In the genomic region with DNA sequence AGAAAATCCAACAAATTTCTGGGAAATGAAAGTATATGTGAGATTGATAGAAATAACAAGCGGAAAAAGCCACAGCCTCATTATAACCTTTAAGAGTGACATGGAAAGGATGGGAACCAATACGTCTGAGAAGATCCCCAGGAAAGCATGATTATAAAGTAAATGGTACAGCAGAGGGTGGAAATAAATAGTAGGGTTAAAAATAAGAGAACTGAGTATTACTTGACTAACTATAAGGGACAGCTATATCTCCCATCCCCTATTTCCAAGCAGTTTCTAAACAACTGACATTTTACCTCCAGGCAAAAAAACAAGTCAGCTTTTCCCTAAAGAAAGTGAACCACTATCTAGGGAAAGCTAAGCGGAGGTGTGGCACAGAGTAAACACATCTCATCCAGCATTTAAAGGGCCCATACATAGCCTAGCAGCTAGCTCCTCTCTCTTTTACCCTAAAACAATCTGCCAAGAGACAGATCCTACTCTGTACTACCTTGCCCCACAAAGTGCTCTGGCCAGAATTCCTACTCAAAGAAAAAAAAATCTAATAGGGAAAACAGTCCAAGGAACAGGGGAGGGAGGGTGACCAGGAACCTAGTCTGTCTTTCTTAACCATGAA, we compare ENCODE assay signal across 19 cellular contexts. TPM values are rescaled to one million over a fixed set of nuclear protein-coding genes. Genes with fewer than 3 reads are reported as not detected.
A peak's percentile ranks its signal among the peaks of the same experiment; 100 is the strongest.
DNase-seq lines count a peak whose midpoint lies in the region; ATAC-seq and TF ChIP-seq lines count a peak whose summit lies in the region.
"Had no signal": no experiment of that assay in that cellular context is flagged by ENCODE, and none has a peak within 500 bp of the region (broad histone marks: within the 10 kb centered on the region; RNA-seq: fewer than 3 reads in every experiment).

No MANE protein-coding gene starts in this region.

- DNase-seq in cardiac muscle cell (ENCODE audit: low read depth in 1 of 2, low spot score in 1 of 2) = peak in 1 of 2 donors; percentile 13
- DNase-seq in left ventricle myocardium inferior = no peak
- DNase-seq in WTC11 (ENCODE audit: low spot score) = no peak
- DNase-seq in memory B cell (ENCODE audit: low spot score in 2 of 2) = no peak
- no peak for DNase-seq in COR-L47 (lab: John Stamatoyannopoulos, UW)
- no peak for DNase-seq in DMS114 treated with DMSO at 0.1 percent for 48 hours (lab: John Stamatoyannopoulos, UW; ENCODE audit: unreplicated experiment)
- no peak for DNase-seq in NCI-H774 (lab: John Stamatoyannopoulos, UW)
- DNase-seq: activated CD4-positive, alpha-beta T cell treated with anti-CD3 and anti-CD28 coated beads for 36 hours; activated T-cell treated with anti-CD3 and anti-CD28 coated beads for 4 hours; Calu3; esophagus squamous epithelium; NCI-H1436; NCI-H524; spleen; stomach; T-helper 9 cell had no signal

- intact Hi-C loops in left ventricle myocardium inferior (cut with micrococcal nuclease) = no loop called here

- 91% methylated on average over 3 of the region's 3 CpGs for WGBS in urinary bladder

- H3K9me3 Mint-ChIP-seq in WTC11 (no peaks in the 10 kb centered on the region), memory B cell (no peaks in the 10 kb centered on the region)
- H3K9me3 Mint-ChIP-seq: IgD-negative memory B cell had no signal

- H3K36me3 Mint-ChIP-seq in WTC11 (no peaks in the 10 kb centered on the region), memory B cell (peaks cover 6% of the 10 kb centered on the region)

- no peak overlapping the region for H3K4me3 Mint-ChIP-seq in WTC11
- H3K4me3 Mint-ChIP-seq in memory B cell = no peak overlapping the region
- H3K4me3 Mint-ChIP-seq: activated CD4-positive, alpha-beta T cell treated with anti-CD3 and anti-CD28 coated beads for 36 hours had no signal

- H3K4me3 ChIP-seq in cardiac muscle cell (no peak overlapping the region), left ventricle myocardium inferior (no peak overlapping the region), urinary bladder (ENCODE audit: low read depth, low read length) (no peak overlapping the region)
- H3K4me3 ChIP-seq: esophagus squamous epithelium, spleen, stomach had no signal

- no peaks in the 10 kb centered on the region for H3K27me3 Mint-ChIP-seq in WTC11 (ENCODE audit: low read depth)
- no peaks in the 10 kb centered on the region for H3K27me3 Mint-ChIP-seq in memory B cell
- H3K27me3 Mint-ChIP-seq: activated CD4-positive, alpha-beta T cell treated with anti-CD3 and anti-CD28 coated beads for 36 hours; IgD-negative memory B cell had no signal

- H3K4me1 Mint-ChIP-seq in WTC11 (peaks cover 79% of the 10 kb centered on the region), memory B cell (peaks cover 51% of the 10 kb centered on the region)

- ATAC-seq in WTC11 (peak; percentile 72), memory B cell (ENCODE audit: low read depth) (no peak)
- ATAC-seq: activated CD4-positive, alpha-beta T cell treated with anti-CD3 and anti-CD28 coated beads for 36 hours had no signal

- H3K9me3 ChIP-seq in cardiac muscle cell (ENCODE audit: low read depth) (no peaks in the 10 kb centered on the region), left ventricle myocardium inferior (replicated peaks) (no peaks in the 10 kb centered on the region)
- H3K9me3 ChIP-seq: esophagus squamous epithelium, neutrophil, spleen, stomach had no signal

- POLR2A ChIA-PET in WTC11 (lab: Charles Lee) = interaction anchor here (1.0 kb wide), 1 partner anchor 12 kb away, joined by 3 read pairs; a partner anchor contains a TSS

- H3K27me3 ChIP-seq in cardiac muscle cell = no peaks in the 10 kb centered on the region
- no peaks in the 10 kb centered on the region for H3K27me3 ChIP-seq in left ventricle myocardium inferior (ENCODE audit: low read depth)
- H3K27me3 ChIP-seq: esophagus squamous epithelium, neutrophil, spleen, stomach had no signal

- H3K27ac Mint-ChIP-seq in WTC11 (peak overlapping the region; percentile 89), memory B cell (peak overlapping the region; percentile 58)
- H3K27ac Mint-ChIP-seq: activated CD4-positive, alpha-beta T cell treated with anti-CD3 and anti-CD28 coated beads for 36 hours had no signal

- H3K27ac ChIP-seq in cardiac muscle cell (peak overlapping the region; percentile 54), left ventricle myocardium inferior (replicated peaks) (no peak overlapping the region), urinary bladder (ENCODE audit: low read depth) (peak overlapping the region; percentile 10)
- H3K27ac ChIP-seq: esophagus squamous epithelium, stomach had no signal

- no peak for TF ChIP-seq CTCF in cardiac muscle cell (IDR thresholded peaks at IDR 0.05; ENCODE audit: low read depth, low read length)
- TF ChIP-seq CTCF in left ventricle myocardium inferior (IDR thresholded peaks at IDR 0.05; ENCODE audit: borderline replicate concordance) = no peak
- TF ChIP-seq CTCF in WTC11 (IDR thresholded peaks at IDR 0.05) = no peak

- CTCF ChIA-PET in WTC11 (lab: Charles Lee) = interaction anchor here (0.6 to 0.7 kb wide), 2 partner anchors 11 to 770 kb away, joined by 3 read pairs; a partner anchor contains a TSS

- H3K4me1 ChIP-seq in cardiac muscle cell (ENCODE audit: low read depth) = peaks cover 56% of the 10 kb centered on the region
- peaks cover 91% of the 10 kb centered on the region for H3K4me1 ChIP-seq in left ventricle myocardium inferior
- no peaks in the 10 kb centered on the region for H3K4me1 ChIP-seq in urinary bladder (ENCODE audit: insufficient read depth)

- no peaks in the 10 kb centered on the region for H3K36me3 ChIP-seq in cardiac muscle cell
- H3K36me3 ChIP-seq in left ventricle myocardium inferior = no peaks in the 10 kb centered on the region
- H3K36me3 ChIP-seq in urinary bladder (ENCODE audit: insufficient read depth) = no peaks in the 10 kb centered on the region
- H3K36me3 ChIP-seq: esophagus squamous epithelium, neutrophil, spleen, stomach had no signal

TF ChIP-seq in WTC11, 78 proteins besides CTCF, POLR2A, EP300 and RAD21 (continues in another document):
- TF ChIP-seq, protein P1, sequence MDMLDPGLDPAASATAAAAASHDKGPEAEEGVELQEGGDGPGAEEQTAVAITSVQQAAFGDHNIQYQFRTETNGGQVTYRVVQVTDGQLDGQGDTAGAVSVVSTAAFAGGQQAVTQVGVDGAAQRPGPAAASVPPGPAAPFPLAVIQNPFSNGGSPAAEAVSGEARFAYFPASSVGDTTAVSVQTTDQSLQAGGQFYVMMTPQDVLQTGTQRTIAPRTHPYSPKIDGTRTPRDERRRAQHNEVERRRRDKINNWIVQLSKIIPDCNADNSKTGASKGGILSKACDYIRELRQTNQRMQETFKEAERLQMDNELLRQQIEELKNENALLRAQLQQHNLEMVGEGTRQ (CRISPR knock-in tag; IDR thresholded peaks at IDR 0.05) = no peak
- TF ChIP-seq EMX1 (CRISPR knock-in tag; IDR thresholded peaks at IDR 0.05) (no peak), ZNF423 (CRISPR knock-in tag; IDR thresholded peaks at IDR 0.05) (no peak), HMGA2 (CRISPR knock-in tag; IDR thresholded peaks at IDR 0.05) (no peak), NFE2L1 (CRISPR knock-in tag; IDR thresholded peaks at IDR 0.05) (no peak)
- TF ChIP-seq, protein P2, sequence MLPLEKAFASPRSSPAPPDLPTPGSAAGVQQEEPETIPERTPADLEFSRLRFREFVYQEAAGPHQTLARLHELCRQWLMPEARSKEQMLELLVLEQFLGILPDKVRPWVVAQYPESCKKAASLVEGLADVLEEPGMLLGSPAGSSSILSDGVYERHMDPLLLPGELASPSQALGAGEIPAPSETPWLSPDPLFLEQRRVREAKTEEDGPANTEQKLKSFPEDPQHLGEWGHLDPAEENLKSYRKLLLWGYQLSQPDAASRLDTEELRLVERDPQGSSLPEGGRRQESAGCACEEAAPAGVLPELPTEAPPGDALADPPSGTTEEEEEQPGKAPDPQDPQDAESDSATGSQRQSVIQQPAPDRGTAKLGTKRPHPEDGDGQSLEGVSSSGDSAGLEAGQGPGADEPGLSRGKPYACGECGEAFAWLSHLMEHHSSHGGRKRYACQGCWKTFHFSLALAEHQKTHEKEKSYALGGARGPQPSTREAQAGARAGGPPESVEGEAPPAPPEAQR (CRISPR knock-in tag; IDR thresholded peaks at IDR 0.05) = no peak
- TF ChIP-seq, protein P3, sequence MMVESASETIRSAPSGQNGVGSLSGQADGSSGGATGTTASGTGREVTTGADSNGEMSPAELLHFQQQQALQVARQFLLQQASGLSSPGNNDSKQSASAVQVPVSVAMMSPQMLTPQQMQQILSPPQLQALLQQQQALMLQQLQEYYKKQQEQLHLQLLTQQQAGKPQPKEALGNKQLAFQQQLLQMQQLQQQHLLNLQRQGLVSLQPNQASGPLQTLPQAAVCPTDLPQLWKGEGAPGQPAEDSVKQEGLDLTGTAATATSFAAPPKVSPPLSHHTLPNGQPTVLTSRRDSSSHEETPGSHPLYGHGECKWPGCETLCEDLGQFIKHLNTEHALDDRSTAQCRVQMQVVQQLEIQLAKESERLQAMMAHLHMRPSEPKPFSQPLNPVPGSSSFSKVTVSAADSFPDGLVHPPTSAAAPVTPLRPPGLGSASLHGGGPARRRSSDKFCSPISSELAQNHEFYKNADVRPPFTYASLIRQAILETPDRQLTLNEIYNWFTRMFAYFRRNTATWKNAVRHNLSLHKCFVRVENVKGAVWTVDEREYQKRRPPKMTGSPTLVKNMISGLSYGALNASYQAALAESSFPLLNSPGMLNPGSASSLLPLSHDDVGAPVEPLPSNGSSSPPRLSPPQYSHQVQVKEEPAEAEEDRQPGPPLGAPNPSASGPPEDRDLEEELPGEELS (CRISPR knock-in tag; IDR thresholded peaks at IDR 0.05) = no peak

RNA-seq across cellular contexts. Expression of a gene that starts 11.2 kb away (rescaled TPM):
- total RNA-seq in cardiac muscle cell (38.5 and 143 TPM in 2 replicates), left ventricle myocardium inferior (28.9 TPM), WTC11 (2021) (68.7 to 81.7 TPM (median 72.8 TPM) in 3 replicates), urinary bladder (153 TPM)
- polyA plus RNA-seq in cardiac muscle cell (25.6 and 41.0 TPM in 2 replicates), urinary bladder (24.4 TPM)
